In genomic region chr2:6865346-6866238, GRCh38 we compare ENCODE assay signal across 8 cellular contexts. TPM values are rescaled to one million over a fixed set of nuclear protein-coding genes. Genes with fewer than 3 reads are reported as not detected.
DNase-seq lines count a peak whose midpoint lies in the region; ATAC-seq and TF ChIP-seq lines count a peak whose summit lies in the region.

Gene CMPK2, minus strand, starts transcription at chr2:6865907. Its CDS starts 211 bp downstream, at chr2:6865696.

- TF ChIP-seq CTCF in HFFc6 (IDR thresholded peaks at IDR 0.05) (no peak), activated B cell treated with CpG ODN at 0.5 μM for 24 hours (IDR thresholded peaks at IDR 0.05) (no peak)

- H3K27me3 Mint-ChIP-seq in HFFc6 (ENCODE audit: insufficient read depth) (peaks cover 4% of the 10 kb centered on the region; the same call in 1 of the 2 replicates), activated B cell treated with CpG ODN at 0.5 μM for 24 hours (no peaks in the 10 kb centered on the region)

- DNase-seq in NCI-H2081 (lab: John Stamatoyannopoulos, UW) (peak; percentile 62 to 68), NCI-H2081 treated with DMSO at 0.1 percent for 48 hours (lab: John Stamatoyannopoulos, UW) (no peak), HFFc6 (no peak), NAMALWA (ENCODE audit: low spot score) (peak; percentile 74), activated B cell treated with CpG ODN at 0.5 μM for 24 hours (peak; percentile 65), left colon (peak; percentile 79 to 85)
- DNase-seq in central memory CD4-positive, alpha-beta T cell = peak; percentile 83
- peak; percentile 77 for DNase-seq in stimulated activated CD4-positive, alpha-beta T cell treated with anti-CD3 and anti-CD28 coated beads, Interleukin-4, amount 100 ng/mL, for 24 hours

- CTCF ChIA-PET in activated B cell treated with CpG ODN at 0.5 μM for 24 hours (lab: Charles Lee) = interaction anchor here (1.0 to 1.6 kb wide), 2 partner anchors 12 to 27 kb away, joined by 3 to 7 read pairs; partner anchors contain the start of gene RSAD2

- no peak within 1 kb of the TSS for H3K27ac Mint-ChIP-seq in HFFc6
- peak within 1 kb of the TSS; percentile 50 for H3K27ac Mint-ChIP-seq in activated B cell treated with CpG ODN at 0.5 μM for 24 hours

- ATAC-seq in activated B cell treated with CpG ODN at 0.5 μM for 24 hours (ENCODE audit: low read depth) (peak; percentile 72), left colon (peak; percentile 88)

- H3K4me1 Mint-ChIP-seq in HFFc6 (ENCODE audit: low read depth) (peaks cover 5% of the 10 kb centered on the region; the same call in 1 of the 2 replicates), activated B cell treated with CpG ODN at 0.5 μM for 24 hours (peaks cover 11% of the 10 kb centered on the region)

- H3K36me3 Mint-ChIP-seq in HFFc6 (ENCODE audit: low read depth) (peaks cover 4% of the 10 kb centered on the region; the same call in 1 of the 2 replicates), activated B cell treated with CpG ODN at 0.5 μM for 24 hours (ENCODE audit: low read depth) (peaks cover 6% of the 10 kb centered on the region)

- H3K4me3 Mint-ChIP-seq in HFFc6 (peak within 1 kb of the TSS; percentile 80), activated B cell treated with CpG ODN at 0.5 μM for 24 hours (peak within 1 kb of the TSS; percentile 87)

- peaks cover 34% of the 10 kb centered on the region for H3K9me3 Mint-ChIP-seq in HFFc6
- peaks cover 1% of the 10 kb centered on the region for H3K9me3 Mint-ChIP-seq in activated B cell treated with CpG ODN at 0.5 μM for 24 hours

- POLR2A ChIA-PET in activated B cell treated with CpG ODN at 0.5 μM for 24 hours (lab: Charles Lee) = no interaction called here

- intact Hi-C loops in activated B cell treated with CpG ODN at 0.5 μM for 24 hours (cut with micrococcal nuclease) (loop anchor here (1.0 kb wide), 1 partner anchor 12 kb away; the partner anchor contains the start of gene RSAD2), left colon (cut with DNase I, micrococcal nuclease) (no loop called here)

RNA-seq across cellular contexts. Expression of gene CMPK2, which starts in this region (rescaled TPM):
- not detected for total RNA-seq in HFFc6 (2021; fragmentation: NEBNext Ultra II Directional; extraction: Animal tissue kit (Norgen Biotek cat#: 25700))
- total RNA-seq in activated B cell treated with CpG ODN at 0.5 μM for 24 hours = 1.2 and 1.9 TPM in 2 replicates
- total RNA-seq in left colon = 10 to 100 TPM in 1 of 2 donors, 1 to 10 TPM in 1; 4.6 to 12.0 TPM

Comparison
In these comparisons a context has a peak if more than half of its experiments do, and no peak if none do; other contexts are left out.
1. DNase-seq: peak in NCI-H2081 (2 of 2), NAMALWA (single experiment), activated B cell treated with CpG ODN at 0.5 μM for 24 hours (single experiment), central memory CD4-positive, alpha-beta T cell (single experiment), left colon (2 of 2) and stimulated activated CD4-positive, alpha-beta T cell treated with anti-CD3 and anti-CD28 coated beads, Interleukin-4, amount 100 ng/mL, for 24 hours (single experiment); none in NCI-H2081 treated with DMSO at 0.1 percent for 48 hours (single experiment) and HFFc6 (single experiment).